In genomic region chr3:114856867-114857266, GRCh38 we compare ENCODE assay signal across 24 cellular contexts.
DNase-seq lines count a peak whose midpoint lies in the region; ATAC-seq and TF ChIP-seq lines count a peak whose summit lies in the region.
"Had no signal": no experiment of that assay in that cellular context is flagged by ENCODE, and none has a peak within 500 bp of the region (broad histone marks: within the 10 kb centered on the region; RNA-seq: fewer than 3 reads in every experiment).

No MANE protein-coding gene starts in this region.

- no peak overlapping the region for H3K4me3 ChIP-seq in dorsolateral prefrontal cortex
- no peak overlapping the region for H3K4me3 ChIP-seq in neuronal stem cell (ENCODE audit: low read length in 2 of 2)
- H3K4me3 ChIP-seq in right lobe of liver = no peak overlapping the region
- no peak overlapping the region for H3K4me3 ChIP-seq in SJCRH30
- H3K4me3 ChIP-seq: A549, thoracic aorta had no signal

- no CpG with 5 or more reads among the region's 2 CpGs for WGBS in neuronal stem cell (ENCODE audit: extremely low coverage in 2 of 2, insufficient read length in 2 of 2, insufficient replicate concordance in 1 of 2), 2 donors
- 23% methylated on average over 2 of the region's 2 CpGs for WGBS in right lobe of liver (ENCODE audit: insufficient coverage, low coverage, low lambda C conversion rate, missing lambda C conversion rate)

- H3K4me1 ChIP-seq in neuronal stem cell (ENCODE audit: control insufficient read depth in 2 of 2, insufficient read depth in 1 of 2, low read depth in 1 of 2, low read length in 2 of 2) (peaks cover 3 to 9% of the 10 kb centered on the region in 2 donors), right lobe of liver (peaks cover 0 to 4% (median 0%) of the 10 kb centered on the region in 4 donors), SJCRH30 (peaks cover 4% of the 10 kb centered on the region)

- H4K91ac ChIP-seq in neuronal stem cell (ENCODE audit: low read depth, low read length, poor library complexity) = no peak overlapping the region

- TF ChIP-seq POLR2A in right lobe of liver (IDR thresholded peaks at IDR 0.05) = no peak

- H2BK120ac ChIP-seq in neuronal stem cell (ENCODE audit: low read depth, low read length) = no peak overlapping the region

- H3K27me3 ChIP-seq in dorsolateral prefrontal cortex = no peaks in the 10 kb centered on the region
- no peaks in the 10 kb centered on the region for H3K27me3 ChIP-seq in neuronal stem cell (ENCODE audit: control insufficient read depth in 3 of 3, insufficient read depth in 3 of 3, low read depth in 1 of 3, low read length in 3 of 3)
- H3K27me3 ChIP-seq in right lobe of liver = no peaks in the 10 kb centered on the region
- no peaks in the 10 kb centered on the region for H3K27me3 ChIP-seq in SJCRH30

- no peak overlapping the region for H3K4ac ChIP-seq in neuronal stem cell (ENCODE audit: low read length)

- H2AK5ac ChIP-seq in neuronal stem cell (ENCODE audit: low read depth, low read length) = no peak overlapping the region

- no peak overlapping the region for H2BK12ac ChIP-seq in neuronal stem cell (ENCODE audit: low read length)

- H3K9ac ChIP-seq in neuronal stem cell (ENCODE audit: low read depth, low read length, poor library complexity) = no peak overlapping the region

- intact Hi-C loops in dorsolateral prefrontal cortex (cut with DNase I) = no loop called here
- intact Hi-C loops in right lobe of liver (cut with DNase I) = no loop called here

- peak overlapping the region in 39 of 59 donors; percentile 1 to 76 (median 32) for H3K27ac ChIP-seq in dorsolateral prefrontal cortex
- no peak overlapping the region for H3K27ac ChIP-seq in neuronal stem cell (replicated peaks; ENCODE audit: low read length)
- no peak overlapping the region for H3K27ac ChIP-seq in right lobe of liver
- no peak overlapping the region for H3K27ac ChIP-seq in SJCRH30
- H3K27ac ChIP-seq: A549, epithelial cell of prostate, thoracic aorta, WERI-Rb-1 had no signal

- H2AFZ ChIP-seq in neuronal stem cell (ENCODE audit: low read length) = peak overlapping the region; percentile 59

- H3K36me3 ChIP-seq in neuronal stem cell (replicated peaks in 1 of 2; ENCODE audit: control insufficient read depth in 2 of 2, insufficient read depth in 2 of 2, low read length in 2 of 2) = no peaks in the 10 kb centered on the region
- H3K36me3 ChIP-seq in right lobe of liver = no peaks in the 10 kb centered on the region
- H3K36me3 ChIP-seq in SJCRH30 = no peaks in the 10 kb centered on the region
- H3K36me3 ChIP-seq: thoracic aorta, WERI-Rb-1 had no signal

- no peak overlapping the region for H3K4me2 ChIP-seq in neuronal stem cell (ENCODE audit: insufficient read depth, low read length, poor library complexity, severe bottlenecking)
- H3K4me2 ChIP-seq: A549 had no signal

- DNase-seq in NCI-H2029 (lab: John Stamatoyannopoulos, UW) = peak; percentile 82
- DNase-seq in NCI-H2029 treated with DMSO at 0.1 percent for 48 hours (lab: John Stamatoyannopoulos, UW) = no peak
- peak; percentile 83 for DNase-seq in NCI-H2196 treated with DMSO at 0.1 percent for 48 hours (lab: John Stamatoyannopoulos, UW; ENCODE audit: unreplicated experiment)
- no peak for DNase-seq in dorsolateral prefrontal cortex
- DNase-seq in neuronal stem cell (ENCODE audit: low spot score) = no peak
- DNase-seq in SKM-1 (lab: John Stamatoyannopoulos, UW; ENCODE audit: unreplicated experiment) = no peak
- DNase-seq in right lobe of liver = no peak
- DNase-seq in SJCRH30 = no peak
- DNase-seq: activated CD4-positive, alpha-beta T cell treated with anti-CD3 and anti-CD28 coated beads for 4 hours; activated effector memory CD4-positive, alpha-beta T cell treated with anti-CD3 and anti-CD28 coated beads, Interleukin-2, amount 50 U/mL, for 16 hours; Calu3; effector CD4-positive, alpha-beta T cell; GOT3; HFFc6; left cardiac atrium; NK-92 treated with Interleukin-12 subunit alpha and Interleukin-12 subunit beta, amount 100 ng/mL, for 24 hours; right cardiac atrium; Right ventricle myocardium superior; stimulated activated CD4-positive, alpha-beta T cell treated with anti-CD3 and anti-CD28 coated beads, Interleukin-1b, Interleukin-23, amount 100 ng/mL, for 48 hours; stimulated activated naive CD8-positive, alpha-beta T cell treated with anti-CD3 and anti-CD28 coated beads, Interleukin-15, Interleukin-2, amounts not matched to agents 100 U/mL and 50 U/mL, for 24 hours; WERI-Rb-1 had no signal

- H2BK5ac ChIP-seq in neuronal stem cell (ENCODE audit: low read length) = no peak overlapping the region

- H2BK15ac ChIP-seq in neuronal stem cell (ENCODE audit: low read length) = no peak overlapping the region

- ATAC-seq in right lobe of liver = no peak
- ATAC-seq: A549; left cardiac atrium; right cardiac atrium; stimulated activated naive CD8-positive, alpha-beta T cell treated with anti-CD3 and anti-CD28 coated beads, Interleukin-15, Interleukin-2, amounts not matched to agents 100 U/mL and 50 U/mL, for 24 hours had no signal

- no peaks in the 10 kb centered on the region for H3K9me3 ChIP-seq in neuronal stem cell (replicated peaks in 1 of 2; ENCODE audit: control insufficient read depth in 2 of 2, insufficient read depth in 1 of 2, low read depth in 1 of 2, low read length in 2 of 2)
- no peaks in the 10 kb centered on the region for H3K9me3 ChIP-seq in right lobe of liver
- H3K9me3 ChIP-seq in SJCRH30 (replicated peaks) = no peaks in the 10 kb centered on the region
- H3K9me3 ChIP-seq: A549, thoracic aorta had no signal

- no peaks in the 10 kb centered on the region for H3K79me1 ChIP-seq in neuronal stem cell (ENCODE audit: low read depth, low read length)

- H3K14ac ChIP-seq in neuronal stem cell (ENCODE audit: low read length) = no peak overlapping the region

- TF ChIP-seq CTCF in dorsolateral prefrontal cortex (IDR thresholded peaks at IDR 0.05 in 54 of 56, conservative IDR thresholded peaks at IDR 0.05 in 2 of 56; ENCODE audit: low read depth in 1 of 56, partially characterized antibody in 56 of 56) (no peak), right lobe of liver (IDR thresholded peaks at IDR 0.05) (no peak)

- no peak overlapping the region for H3K23ac ChIP-seq in neuronal stem cell (ENCODE audit: low read depth, low read length, poor library complexity)

- no peak overlapping the region for H3K18ac ChIP-seq in neuronal stem cell (ENCODE audit: low read length)

- H4K8ac ChIP-seq in neuronal stem cell (ENCODE audit: low read depth, low read length) = no peak overlapping the region

Comparison
In these comparisons a context has a peak if more than half of its experiments do, and no peak if none do; other contexts are left out.
1. DNase-seq: peak in NCI-H2029 (single experiment) and NCI-H2196 treated with DMSO at 0.1 percent for 48 hours (single experiment); none in NCI-H2029 treated with DMSO at 0.1 percent for 48 hours (single experiment), dorsolateral prefrontal cortex (0 of 10), neuronal stem cell (single experiment), SKM-1 (single experiment), right lobe of liver (0 of 3) and SJCRH30 (0 of 2).
2. H3K27ac ChIP-seq: peak in dorsolateral prefrontal cortex (39 of 59); none in neuronal stem cell (single experiment), right lobe of liver (0 of 3) and SJCRH30 (single experiment).